ENCODE assay signal across 16 cellular contexts in the genomic region with DNA sequence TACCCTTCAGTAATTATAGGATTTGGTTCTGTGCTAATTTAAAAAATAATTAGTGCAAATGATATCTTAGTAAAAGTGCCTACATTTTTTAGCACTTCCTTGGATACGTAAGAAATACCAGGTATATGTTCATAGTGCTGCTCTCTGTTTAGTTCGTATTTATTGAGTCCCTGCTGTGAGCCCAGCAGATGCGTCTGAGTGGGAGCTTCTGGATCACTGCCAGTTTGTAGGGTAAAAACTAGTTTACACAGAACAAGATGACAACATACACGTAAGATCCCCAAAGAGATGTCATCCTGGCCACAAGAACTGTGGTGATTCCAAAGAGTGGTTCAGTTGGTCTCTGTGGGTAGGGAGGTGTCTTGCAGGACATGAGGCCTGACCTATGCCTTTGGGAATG.
DNase-seq lines count a peak whose midpoint lies in the region; ATAC-seq and TF ChIP-seq lines count a peak whose summit lies in the region.
"Had no signal": no experiment of that assay in that cellular context is flagged by ENCODE, and none has a peak within 500 bp of the region (broad histone marks: within the 10 kb centered on the region; RNA-seq: fewer than 3 reads in every experiment).

No MANE protein-coding gene starts in this region.

- POLR2A ChIA-PET in A673 (lab: Charles Lee; ENCODE audit: low non-redundant PET): no interaction called here
- POLR2A ChIA-PET in activated CD4-positive, alpha-beta T cell treated with anti-CD3 and anti-CD28 coated beads for 36 hours (lab: Charles Lee): interaction anchor here (0.7 kb wide), 1 partner anchor 402 kb away, joined by 5 read pairs; no protein-coding TSS in a partner anchor

- peaks cover 8% of the 10 kb centered on the region for H3K9me3 Mint-ChIP-seq in chondrocyte (ENCODE audit: low read depth)
- peaks cover 2% of the 10 kb centered on the region for H3K9me3 Mint-ChIP-seq in activated CD4-positive, alpha-beta T cell treated with anti-CD3 and anti-CD28 coated beads for 36 hours (ENCODE audit: low read depth)

- H3K4me1 Mint-ChIP-seq in chondrocyte (ENCODE audit: low read depth): peaks cover 55% of the 10 kb centered on the region
- H3K4me1 Mint-ChIP-seq in activated CD4-positive, alpha-beta T cell treated with anti-CD3 and anti-CD28 coated beads for 36 hours: no peaks in the 10 kb centered on the region

- DNase-seq in A673 (ENCODE audit: low spot score) (peak; percentile 30), DMS 273 treated with DMSO at 0.1 percent for 48 hours (lab: John Stamatoyannopoulos, UW) (peak; percentile 16), NCI-H345 treated with DMSO at 0.1 percent for 48 hours (lab: John Stamatoyannopoulos, UW; ENCODE audit: unreplicated experiment) (peak; percentile 29), chondrocyte (ENCODE audit: low spot score) (no peak), 8988T (no peak)
- DNase-seq in activated CD4-positive, alpha-beta T cell treated with anti-CD3 and anti-CD28 coated beads for 36 hours: no peak
- DNase-seq: C1 segment of cervical spinal cord, GDM1, GOT3, NCI-H1694 treated with DMSO at 0.1 percent for 48 hours, NCI-H2107, NCI-H446 treated with DMSO at 0.1 percent for 48 hours, T-helper 1 cell had no signal

- H3K36me3 ChIP-seq in A673 (ENCODE audit: insufficient read depth, low read length, poor library complexity, severe bottlenecking): no peaks in the 10 kb centered on the region

- no peaks in the 10 kb centered on the region for H3K4me1 ChIP-seq in A673 (ENCODE audit: insufficient read depth, low read length, poor library complexity, severe bottlenecking)

- ATAC-seq in activated CD4-positive, alpha-beta T cell treated with anti-CD3 and anti-CD28 coated beads for 36 hours: no peak
- no peak for ATAC-seq in GM18868 (IDR thresholded peaks at IDR 0.05; ENCODE audit: unreplicated experiment)
- ATAC-seq: HCT116, K562 had no signal

- no TSS peak for BruUV-seq in A673 (replicated peaks; lab: Mats Ljungman, UMichigan)

- intact Hi-C loops in A673 (cut with micrococcal nuclease; ENCODE audit: unreplicated experiment): no loop called here
- intact Hi-C loops in activated CD4-positive, alpha-beta T cell treated with anti-CD3 and anti-CD28 coated beads for 36 hours (cut with DNase I, micrococcal nuclease): no loop called here

- H3K27ac ChIP-seq in A673 (ENCODE audit: low read depth, low read length, poor library complexity, severe bottlenecking): no peak overlapping the region

- H3K27me3 ChIP-seq in A673 (replicated peaks; ENCODE audit: insufficient read depth, low read depth, low read length, poor library complexity): no peaks in the 10 kb centered on the region

- H3K27ac Mint-ChIP-seq in chondrocyte (ENCODE audit: unreplicated experiment): peak overlapping the region; percentile 1
- no peak overlapping the region for H3K27ac Mint-ChIP-seq in activated CD4-positive, alpha-beta T cell treated with anti-CD3 and anti-CD28 coated beads for 36 hours

- CTCF ChIA-PET in A673 (lab: Charles Lee): no interaction called here
- CTCF ChIA-PET in activated CD4-positive, alpha-beta T cell treated with anti-CD3 and anti-CD28 coated beads for 36 hours (lab: Charles Lee): no interaction called here

- H3K9me3 ChIP-seq in A673 (ENCODE audit: low read depth, low read length, poor library complexity, severe bottlenecking): no peaks in the 10 kb centered on the region

- H3K4me3 ChIP-seq in A673 (ENCODE audit: low read depth, low read length, poor library complexity, severe bottlenecking): no peak overlapping the region
- H3K4me3 ChIP-seq: K562 had no signal

- peaks cover 43% of the 10 kb centered on the region for H3K36me3 Mint-ChIP-seq in chondrocyte (ENCODE audit: low read depth)
- no peaks in the 10 kb centered on the region for H3K36me3 Mint-ChIP-seq in activated CD4-positive, alpha-beta T cell treated with anti-CD3 and anti-CD28 coated beads for 36 hours (ENCODE audit: low read depth)

- H3K4me3 Mint-ChIP-seq in chondrocyte (ENCODE audit: unreplicated experiment): no peak overlapping the region
- H3K4me3 Mint-ChIP-seq in activated CD4-positive, alpha-beta T cell treated with anti-CD3 and anti-CD28 coated beads for 36 hours: no peak overlapping the region

- TF ChIP-seq CTCF in A673 (conservative IDR thresholded peaks at IDR 0.05; ENCODE audit: low read depth, low read length) (no peak), chondrocyte (IDR thresholded peaks at IDR 0.05) (no peak)

- no peaks in the 10 kb centered on the region for H3K27me3 Mint-ChIP-seq in chondrocyte (ENCODE audit: low read depth)
- peaks cover 2% of the 10 kb centered on the region for H3K27me3 Mint-ChIP-seq in activated CD4-positive, alpha-beta T cell treated with anti-CD3 and anti-CD28 coated beads for 36 hours

Comparison
In these comparisons a context has a peak if more than half of its experiments do, and no peak if none do; other contexts are left out.
1. DNase-seq: peak in A673 (single experiment), DMS 273 treated with DMSO at 0.1 percent for 48 hours (single experiment) and NCI-H345 treated with DMSO at 0.1 percent for 48 hours (single experiment); none in chondrocyte (single experiment), activated CD4-positive, alpha-beta T cell treated with anti-CD3 and anti-CD28 coated beads for 36 hours (single experiment) and 8988T (single experiment).